3 cellular contexts compared by ENCODE assay signal in the genomic region with DNA sequence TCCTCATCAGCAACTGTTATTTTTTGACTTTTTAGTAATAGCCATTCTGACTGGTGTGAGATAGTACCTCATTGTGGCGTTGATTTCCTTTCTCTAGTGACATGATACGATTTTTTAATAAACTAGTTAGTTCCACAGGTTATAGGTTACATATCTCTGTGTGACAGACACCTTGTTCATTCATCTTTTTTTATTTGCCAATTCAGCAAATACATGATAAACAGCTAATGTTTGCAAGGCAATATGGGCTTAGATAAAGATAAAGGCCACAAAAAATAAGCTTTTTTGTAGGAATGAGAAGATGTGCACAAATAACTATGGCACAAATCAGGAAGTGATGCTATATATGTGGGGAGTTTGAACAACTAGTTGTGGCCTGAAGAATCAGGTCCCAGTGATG.
TF ChIP-seq lines count a peak whose summit lies in the region.

No MANE protein-coding gene starts in this region.

TF ChIP-seq in A549, 52 proteins besides CTCF, POLR2A, EP300 and RAD21:
- TF ChIP-seq MAFK (IDR thresholded peaks at IDR 0.05; ENCODE audit: partially characterized antibody) (peak; percentile 92), ZFP36 (IDR thresholded peaks at IDR 0.05; ENCODE audit: borderline replicate concordance, partially characterized antibody) (no peak)

TF ChIP-seq in IMR-90, 13 proteins besides CTCF, POLR2A, EP300 and RAD21:
- TF ChIP-seq, protein P1, sequence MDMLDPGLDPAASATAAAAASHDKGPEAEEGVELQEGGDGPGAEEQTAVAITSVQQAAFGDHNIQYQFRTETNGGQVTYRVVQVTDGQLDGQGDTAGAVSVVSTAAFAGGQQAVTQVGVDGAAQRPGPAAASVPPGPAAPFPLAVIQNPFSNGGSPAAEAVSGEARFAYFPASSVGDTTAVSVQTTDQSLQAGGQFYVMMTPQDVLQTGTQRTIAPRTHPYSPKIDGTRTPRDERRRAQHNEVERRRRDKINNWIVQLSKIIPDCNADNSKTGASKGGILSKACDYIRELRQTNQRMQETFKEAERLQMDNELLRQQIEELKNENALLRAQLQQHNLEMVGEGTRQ (IDR thresholded peaks at IDR 0.05; ENCODE audit: low read depth, low read length): no peak
- TF ChIP-seq RCOR1 (IDR thresholded peaks at IDR 0.05; ENCODE audit: insufficient replicate concordance, low read length) (no peak), MAFK (IDR thresholded peaks at IDR 0.05; ENCODE audit: low read depth, low read length) (peak; percentile 90), FOS (IDR thresholded peaks at IDR 0.05; ENCODE audit: low read depth, low read length) (no peak), SMC3 (IDR thresholded peaks at IDR 0.05; ENCODE audit: low read depth, low read length) (no peak)

TF ChIP-seq in K562, 482 proteins besides CTCF, POLR2A, EP300 and RAD21:
- TF ChIP-seq, protein P2, sequence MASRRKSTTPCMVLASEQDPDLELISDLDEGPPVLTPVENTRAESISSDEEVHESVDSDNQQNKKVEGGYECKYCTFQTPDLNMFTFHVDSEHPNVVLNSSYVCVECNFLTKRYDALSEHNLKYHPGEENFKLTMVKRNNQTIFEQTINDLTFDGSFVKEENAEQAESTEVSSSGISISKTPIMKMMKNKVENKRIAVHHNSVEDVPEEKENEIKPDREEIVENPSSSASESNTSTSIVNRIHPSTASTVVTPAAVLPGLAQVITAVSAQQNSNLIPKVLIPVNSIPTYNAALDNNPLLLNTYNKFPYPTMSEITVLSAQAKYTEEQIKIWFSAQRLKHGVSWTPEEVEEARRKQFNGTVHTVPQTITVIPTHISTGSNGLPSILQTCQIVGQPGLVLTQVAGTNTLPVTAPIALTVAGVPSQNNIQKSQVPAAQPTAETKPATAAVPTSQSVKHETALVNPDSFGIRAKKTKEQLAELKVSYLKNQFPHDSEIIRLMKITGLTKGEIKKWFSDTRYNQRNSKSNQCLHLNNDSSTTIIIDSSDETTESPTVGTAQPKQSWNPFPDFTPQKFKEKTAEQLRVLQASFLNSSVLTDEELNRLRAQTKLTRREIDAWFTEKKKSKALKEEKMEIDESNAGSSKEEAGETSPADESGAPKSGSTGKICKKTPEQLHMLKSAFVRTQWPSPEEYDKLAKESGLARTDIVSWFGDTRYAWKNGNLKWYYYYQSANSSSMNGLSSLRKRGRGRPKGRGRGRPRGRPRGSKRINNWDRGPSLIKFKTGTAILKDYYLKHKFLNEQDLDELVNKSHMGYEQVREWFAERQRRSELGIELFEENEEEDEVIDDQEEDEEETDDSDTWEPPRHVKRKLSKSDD (conservative IDR thresholded peaks at IDR 0.05; ENCODE audit: low read length): no peak
- no peak for TF ChIP-seq NR1H2 (CRISPR knock-in tag; IDR thresholded peaks at IDR 0.05)
- TF ChIP-seq MAFF (IDR thresholded peaks at IDR 0.05; ENCODE audit: low read length): peak; percentile 61
- TF ChIP-seq, protein P3, sequence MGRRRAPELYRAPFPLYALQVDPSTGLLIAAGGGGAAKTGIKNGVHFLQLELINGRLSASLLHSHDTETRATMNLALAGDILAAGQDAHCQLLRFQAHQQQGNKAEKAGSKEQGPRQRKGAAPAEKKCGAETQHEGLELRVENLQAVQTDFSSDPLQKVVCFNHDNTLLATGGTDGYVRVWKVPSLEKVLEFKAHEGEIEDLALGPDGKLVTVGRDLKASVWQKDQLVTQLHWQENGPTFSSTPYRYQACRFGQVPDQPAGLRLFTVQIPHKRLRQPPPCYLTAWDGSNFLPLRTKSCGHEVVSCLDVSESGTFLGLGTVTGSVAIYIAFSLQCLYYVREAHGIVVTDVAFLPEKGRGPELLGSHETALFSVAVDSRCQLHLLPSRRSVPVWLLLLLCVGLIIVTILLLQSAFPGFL (CRISPR knock-in tag; IDR thresholded peaks at IDR 0.05): no peak
- TF ChIP-seq MAFK (IDR thresholded peaks at IDR 0.05; ENCODE audit: low read length): peak; percentile 60
- TF ChIP-seq ZNF165 (CRISPR knock-in tag; IDR thresholded peaks at IDR 0.05; ENCODE audit: borderline replicate concordance): no peak
- TF ChIP-seq ZNF316 (IDR thresholded peaks at IDR 0.05): peak; percentile 65
- peak; percentile 42; the same call in 1 of the 2 replicates for TF ChIP-seq C11orf30 (IDR thresholded peaks at IDR 0.05; ENCODE audit: low read depth)
